ENCODE assay signal across 8 cellular contexts in the genomic region with DNA sequence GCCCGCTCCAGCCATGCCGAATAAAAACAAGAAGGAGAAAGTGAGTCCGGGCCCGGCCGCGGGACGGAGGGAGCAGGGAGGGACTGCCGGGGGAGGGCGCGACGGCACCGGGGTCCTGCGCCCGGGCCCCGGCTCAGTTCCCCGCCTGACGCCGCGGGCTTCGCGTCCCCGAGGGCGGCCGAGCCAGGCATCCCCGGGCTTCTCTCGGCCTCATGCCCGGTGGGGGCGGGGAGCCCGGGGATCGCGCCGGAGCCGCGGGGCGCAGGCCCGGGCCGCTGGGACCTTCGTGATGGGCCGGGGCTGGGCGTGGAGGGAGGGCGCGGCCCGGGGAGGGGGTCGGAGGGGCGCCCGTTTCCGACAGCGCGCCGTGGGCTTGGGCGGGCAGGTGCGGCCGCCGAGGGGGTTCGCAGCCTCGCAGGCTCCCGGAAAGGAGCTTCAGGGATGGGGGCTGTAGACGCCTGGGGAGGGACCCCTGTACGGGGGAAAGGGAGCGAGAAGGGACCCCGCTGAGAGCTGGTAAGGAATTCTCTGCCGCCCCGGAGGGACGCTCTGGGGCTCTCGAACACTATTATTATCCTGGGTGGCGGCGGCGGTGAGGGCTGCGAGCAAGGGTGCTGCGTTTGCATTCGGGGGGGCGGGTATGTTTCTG. TPM values are rescaled to one million over a fixed set of nuclear protein-coding genes. Genes with fewer than 3 reads are reported as not detected.
DNase-seq lines count a peak whose midpoint lies in the region; ATAC-seq lines count a peak whose summit lies in the region.

No MANE protein-coding gene starts in this region.

- H3K4me3 ChIP-seq in adipocyte (ENCODE audit: low read length) (peak overlapping the region; percentile 84), iPS-15b (ENCODE audit: low read depth, low read length) (peak overlapping the region; percentile 63), skeletal muscle tissue (ENCODE audit: low read length in 3 of 3) (peak overlapping the region; percentile 59 to 71 (median 66))

- H3K4me1 ChIP-seq in adipocyte (ENCODE audit: control insufficient read depth, insufficient read depth, low read length), result peaks cover 9% of the 10 kb centered on the region
- no peaks in the 10 kb centered on the region for H3K4me1 ChIP-seq in iPS-15b (ENCODE audit: control insufficient read depth, insufficient read depth, low read length)
- H3K4me1 ChIP-seq in skeletal muscle tissue (ENCODE audit: control insufficient read depth in 3 of 3, insufficient read depth in 3 of 3, low read length in 3 of 3), result peaks cover 5 to 10% (median 6%) of the 10 kb centered on the region in 3 donors

- peak overlapping the region; percentile 49 for H3K27ac ChIP-seq in skeletal muscle tissue (ENCODE audit: low read depth, low read length)

- ATAC-seq in HG02798 (IDR thresholded peaks at IDR 0.05; ENCODE audit: poor library complexity, unreplicated experiment), result peak; percentile 22

- H3K9ac ChIP-seq in adipocyte (ENCODE audit: low read length) (peak overlapping the region; percentile 79), iPS-15b (ENCODE audit: low read depth, low read length) (no peak overlapping the region), skeletal muscle tissue (ENCODE audit: low read depth in 1 of 3, low read length in 3 of 3) (peak overlapping the region; percentile 68 to 78 (median 70))

- H3K36me3 ChIP-seq in adipocyte (ENCODE audit: control insufficient read depth, insufficient read depth, low read length, severe bottlenecking), result no peaks in the 10 kb centered on the region
- no peaks in the 10 kb centered on the region for H3K36me3 ChIP-seq in iPS-15b (ENCODE audit: control insufficient read depth, insufficient read depth, low read length)
- peaks cover 8 to 14% (median 10%) of the 10 kb centered on the region in 3 donors for H3K36me3 ChIP-seq in skeletal muscle tissue (ENCODE audit: control insufficient read depth in 3 of 3, insufficient read depth in 3 of 3, low read length in 3 of 3)

- no peaks in the 10 kb centered on the region for H3K27me3 ChIP-seq in adipocyte (replicated peaks; ENCODE audit: control insufficient read depth, insufficient read depth, low read length)
- H3K27me3 ChIP-seq in iPS-15b (ENCODE audit: control insufficient read depth, insufficient read depth, low read length), result peaks cover 23% of the 10 kb centered on the region
- no peaks in the 10 kb centered on the region for H3K27me3 ChIP-seq in skeletal muscle tissue (ENCODE audit: control insufficient read depth in 3 of 3, insufficient read depth in 3 of 3, low read length in 3 of 3)

- peak; percentile 64 for DNase-seq in DMS53 (lab: John Stamatoyannopoulos, UW)
- no peak for DNase-seq in DMS53 treated with DMSO at 0.1 percent for 48 hours (lab: John Stamatoyannopoulos, UW; ENCODE audit: unreplicated experiment)
- peak; percentile 3 for DNase-seq in RPMI7951 (ENCODE audit: low read depth)
- DNase-seq in adipocyte (ENCODE audit: low read depth), result peak; percentile 73
- DNase-seq in MV-4-11 (lab: John Stamatoyannopoulos, UW), result no peak

- no peaks in the 10 kb centered on the region for H3K9me3 ChIP-seq in adipocyte (ENCODE audit: control insufficient read depth, low read length)
- H3K9me3 ChIP-seq in iPS-15b (ENCODE audit: control insufficient read depth, insufficient read depth, low read length), result no peaks in the 10 kb centered on the region
- H3K9me3 ChIP-seq in skeletal muscle tissue (ENCODE audit: control insufficient read depth in 3 of 3, low read length in 3 of 3), result no peaks in the 10 kb centered on the region

RNA-seq across cellular contexts. Expression of gene PPP2R5C, which starts 0.5 kb away (rescaled TPM):
- 97.2 and 113 TPM in 2 replicates for total RNA-seq in RPMI7951 (2014; rRNA removed; shearing (Covaris generic))
- 55.3 TPM for total RNA-seq in skeletal muscle tissue

Comparison
In these comparisons a context has a peak if more than half of its experiments do, and no peak if none do; other contexts are left out.
1. DNase-seq: peak in DMS53 (single experiment), RPMI7951 (single experiment) and adipocyte (single experiment); none in DMS53 treated with DMSO at 0.1 percent for 48 hours (single experiment) and MV-4-11 (single experiment).
2. Peak in every context shown above with its lines, with median percentiles within 50 percentile points of each other: H3K4me3 ChIP-seq.